In the genomic region with DNA sequence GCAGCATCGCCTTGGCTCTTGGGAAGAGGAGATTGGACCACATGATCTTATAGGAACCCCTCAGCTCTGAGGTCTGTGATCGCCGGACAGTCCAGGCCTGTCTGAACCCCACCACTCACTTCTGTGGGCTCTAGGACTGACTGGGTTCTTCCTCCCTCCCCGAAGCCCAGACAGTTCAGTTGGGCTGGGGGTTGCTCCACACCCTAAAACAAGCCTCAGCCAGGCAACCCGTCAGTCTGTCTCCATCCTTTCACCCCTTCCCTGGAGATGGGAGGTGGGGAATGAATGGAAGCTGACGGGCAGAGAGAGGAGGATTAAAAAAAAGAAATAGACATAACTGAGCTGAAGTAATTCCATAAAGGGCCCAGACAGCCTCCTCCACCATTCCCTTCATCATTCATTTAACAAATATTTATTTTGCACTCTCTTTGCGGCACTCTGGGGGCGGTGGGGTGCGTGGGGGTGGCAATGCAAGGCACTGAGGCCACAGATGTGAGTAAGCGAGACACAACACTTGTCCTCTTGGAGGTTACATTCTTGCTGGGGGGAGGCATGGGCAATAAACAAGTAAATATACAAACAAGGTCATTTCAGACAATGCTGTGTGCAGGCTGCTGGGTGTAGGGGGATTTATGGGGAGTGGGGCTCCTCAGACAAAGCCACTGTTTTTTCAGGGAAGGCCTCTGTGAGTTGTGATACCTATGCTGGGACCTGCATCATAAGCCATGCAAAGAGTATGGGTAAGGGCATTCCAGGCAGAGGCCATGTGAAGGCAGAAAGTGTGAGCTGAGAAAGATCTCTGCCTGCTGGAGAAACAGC, we compare ENCODE assay signal across 9 cellular contexts. TPM values are rescaled to one million over a fixed set of nuclear protein-coding genes. Genes with fewer than 3 reads are reported as not detected.
A peak's percentile ranks its signal among the peaks of the same experiment; 100 is the strongest.
DNase-seq lines count a peak whose midpoint lies in the region; ATAC-seq and TF ChIP-seq lines count a peak whose summit lies in the region.
"Had no signal": no experiment of that assay in that cellular context is flagged by ENCODE, and none has a peak within 500 bp of the region (broad histone marks: within the 10 kb centered on the region; RNA-seq: fewer than 3 reads in every experiment).

No MANE protein-coding gene starts in this region.

- H3K9me3 ChIP-seq in OCI-LY3 (ENCODE audit: insufficient read depth, low read length) (no peaks in the 10 kb centered on the region), psoas muscle (no peaks in the 10 kb centered on the region)

- peak overlapping the region; percentile 39 to 75 for H3K4me3 Mint-ChIP-seq in effector memory CD8-positive, alpha-beta T cell

- no peak for TF ChIP-seq CTCF in GM12864 (IDR thresholded peaks at IDR 0.05; ENCODE audit: low read depth, low read length, missing control alignments)
- no peak for TF ChIP-seq CTCF in OCI-LY3 (IDR thresholded peaks at IDR 0.05; ENCODE audit: low read depth, low read length)
- TF ChIP-seq CTCF in psoas muscle (IDR thresholded peaks at IDR 0.05), result no peak

- H3K36me3 ChIP-seq in OCI-LY3 (replicated peaks; ENCODE audit: low read depth, low read length) (peaks cover 26% of the 10 kb centered on the region), psoas muscle (ENCODE audit: insufficient read depth in 1 of 2, low read depth in 1 of 2) (no peaks in the 10 kb centered on the region)

- WGBS in psoas muscle, 3 donors, result 53 to 61% (median 58%) methylated on average over 10 of the region's 10 CpGs

- peak overlapping the region; percentile 75 for H3K4me3 ChIP-seq in GM12864 (ENCODE audit: low read depth, low read length)
- H3K4me3 ChIP-seq in OCI-LY3 (ENCODE audit: low read length), result peak overlapping the region; percentile 71
- peak overlapping the region; percentile 61 for H3K4me3 ChIP-seq in psoas muscle

- TF ChIP-seq POLR2A in GM18505 (IDR thresholded peaks at IDR 0.05; ENCODE audit: borderline replicate concordance, extremely low read depth, insufficient read depth, insufficient read length), result no peak

- H3K9ac ChIP-seq in OCI-LY3 (ENCODE audit: low read length), result peak overlapping the region; percentile 78

- no peaks in the 10 kb centered on the region for H3K9me3 Mint-ChIP-seq in effector memory CD8-positive, alpha-beta T cell

- no peaks in the 10 kb centered on the region for H3K27me3 ChIP-seq in OCI-LY3 (ENCODE audit: low read depth, low read length)
- peaks cover 0 to 61% (median 26%) of the 10 kb centered on the region in 3 donors for H3K27me3 ChIP-seq in psoas muscle (ENCODE audit: insufficient read depth in 3 of 3, low read length in 2 of 3)

- no peak for ATAC-seq in effector memory CD8-positive, alpha-beta T cell (replicated peaks)
- ATAC-seq in psoas muscle, result no peak
- ATAC-seq in GM18505 (IDR thresholded peaks at IDR 0.05; ENCODE audit: unreplicated experiment), result no peak

- peak overlapping the region; percentile 93 to 94 for H3K27ac Mint-ChIP-seq in effector memory CD8-positive, alpha-beta T cell

- peaks cover 42 to 50% of the 10 kb centered on the region in 2 donors for H3K4me1 Mint-ChIP-seq in effector memory CD8-positive, alpha-beta T cell (ENCODE audit: low read depth in 2 of 2)

- peaks cover 82% of the 10 kb centered on the region for H3K4me1 ChIP-seq in OCI-LY3 (ENCODE audit: low read length)
- H3K4me1 ChIP-seq in psoas muscle, result peaks cover 6% of the 10 kb centered on the region

- peaks cover under 1% of the 10 kb centered on the region for H3K79me2 ChIP-seq in OCI-LY3 (ENCODE audit: low read length)

- DNase-seq in GM12864 (ENCODE audit: low read depth) (no peak), psoas muscle (no peak), NCI-H1105 (lab: John Stamatoyannopoulos, UW) (no peak), dermis blood vessel endothelial cell (no peak), D341Med (ENCODE audit: low spot score) (no peak)
- DNase-seq in effector memory CD8-positive, alpha-beta T cell, result no peak

- no peak overlapping the region for H2AFZ ChIP-seq in OCI-LY3 (ENCODE audit: low read depth, low read length)

- peak overlapping the region; percentile 76 for H3K4me2 ChIP-seq in OCI-LY3 (ENCODE audit: low read length)

- H3K27ac ChIP-seq in OCI-LY3 (ENCODE audit: low read length) (peak overlapping the region; percentile 93), psoas muscle (no peak overlapping the region)

- peaks cover under 1% of the 10 kb centered on the region; the same call in 1 of the 2 replicates for H4K20me1 ChIP-seq in OCI-LY3 (ENCODE audit: insufficient read depth, low read length)

- H3K36me3 Mint-ChIP-seq in effector memory CD8-positive, alpha-beta T cell (ENCODE audit: insufficient read depth), result peaks cover 70% of the 10 kb centered on the region

- intact Hi-C loops in psoas muscle (cut with DNase I), result loop anchor here in 1 of 2 donors (2.0 kb wide), 1 partner anchor 37 kb away; no protein-coding TSS in a partner anchor

- peaks cover 5 to 7% of the 10 kb centered on the region in 2 donors for H3K27me3 Mint-ChIP-seq in effector memory CD8-positive, alpha-beta T cell

RNA-seq across cellular contexts. Expression of gene WNT10A, which starts 12.9 kb away (rescaled TPM):
- total RNA-seq in psoas muscle (not detected), dermis blood vessel endothelial cell (under 0.01 and 0.05 TPM in 2 replicates)
- under 1 TPM in 2 of 3 donors, not detected in 1; 0.01 to 0.03 TPM for polyA plus RNA-seq in psoas muscle
- total RNA-seq: glomerular endothelial cell had no signal

RNA-seq across cellular contexts. Expression of gene WNT6, which starts 34.0 kb away (rescaled TPM):
- total RNA-seq in psoas muscle, result 1 to 10 TPM in 1 of 4 donors, under 1 TPM in 3; 0.12 to 1.0 (median 0.48) TPM
- under 1 TPM; 0.05 to 0.20 (median 0.20) TPM for polyA plus RNA-seq in psoas muscle
- total RNA-seq in dermis blood vessel endothelial cell, result not detected in 2 replicates
- total RNA-seq: glomerular endothelial cell had no signal
